ENCODE assay signal across 13 cellular contexts in genomic region chr4:26039950-26040349, GRCh38.
"Had no signal": no experiment of that assay in that cellular context is flagged by ENCODE, and none has a peak within 500 bp of the region (broad histone marks: within the 10 kb centered on the region; RNA-seq: fewer than 3 reads in every experiment).

No MANE protein-coding gene starts in this region.

- H3K27me3 ChIP-seq: adrenal gland, thyroid gland had no signal

- H2AFZ ChIP-seq: parathyroid adenoma had no signal

- H3K4me1 ChIP-seq: adrenal gland, parathyroid adenoma, thyroid gland had no signal

- H3K36me3 ChIP-seq: adrenal gland, thyroid gland had no signal

- H3K9me3 ChIP-seq: adrenal gland, thyroid gland had no signal

- H3K9ac ChIP-seq: parathyroid adenoma had no signal

- H3K4me3 ChIP-seq: adrenal gland, skin epidermis, thyroid gland had no signal

- DNase-seq: activated CD4-positive, alpha-beta T cell treated with anti-CD3 and anti-CD28 coated beads for 4 hours; activated CD8-positive, alpha-beta T cell treated with anti-CD3 and anti-CD28 coated beads, Interleukin-2, amount 10 ng/mL, durations not matched to agents 7 days and 5 days; activated naive CD4-positive, alpha-beta T cell treated with anti-CD3 and anti-CD28 coated beads, Interleukin-2, amount 10 ng/mL, durations not matched to agents 7 days and 5 days; adrenal gland; effector memory CD4-positive, alpha-beta T cell; mesendoderm; stimulated activated CD4-positive, alpha-beta T cell treated with anti-CD3 and anti-CD28 coated beads, Interleukin-4, amount 100 ng/mL, for 4 hours; stimulated activated naive CD8-positive, alpha-beta T cell treated with anti-CD3 and anti-CD28 coated beads, Interleukin-15, amount 100 ng/mL, for 72 hours; thyroid gland had no signal

- H3K27ac ChIP-seq: adrenal gland, parathyroid adenoma, thyroid gland had no signal

- ATAC-seq: activated CD8-positive, alpha-beta T cell treated with anti-CD3 and anti-CD28 coated beads, Interleukin-2, amount 10 ng/mL, durations not matched to agents 7 days and 5 days; activated T-helper 17 cell treated with anti-CD3 and anti-CD28 coated beads, Interleukin-2, amount 50 U/mL, for 72 hours; left lobe of liver; stimulated activated naive CD8-positive, alpha-beta T cell treated with anti-CD3 and anti-CD28 coated beads, Interleukin-15, amount 100 ng/mL, for 72 hours had no signal
